ENCODE assay signal across 8 cellular contexts in genomic region chr20:46438156-46438750, GRCh38. TPM values are rescaled to one million over a fixed set of nuclear protein-coding genes. Genes with fewer than 3 reads are reported as not detected.
DNase-seq lines count a peak whose midpoint lies in the region; ATAC-seq and TF ChIP-seq lines count a peak whose summit lies in the region.

No MANE protein-coding gene starts in this region.

- CTCF ChIA-PET in activated CD8-positive, alpha-beta T cell treated with anti-CD3 and anti-CD28 coated beads for 36 hours (lab: Charles Lee) = interaction anchor here (0.8 to 2.0 kb wide), 4 partner anchors 18 to 425 kb away, joined by 4 to 7 read pairs (median 4); no protein-coding TSS in a partner anchor

- no peak overlapping the region for H3K27ac Mint-ChIP-seq in activated CD8-positive, alpha-beta T cell treated with anti-CD3 and anti-CD28 coated beads for 36 hours

- peak; percentile 76 for DNase-seq in AG20443 (ENCODE audit: low spot score)
- peak; percentile 46 for DNase-seq in NCI-H2196 treated with DMSO at 0.1 percent for 48 hours (lab: John Stamatoyannopoulos, UW; ENCODE audit: unreplicated experiment)
- peak; percentile 14 for DNase-seq in activated CD8-positive, alpha-beta T cell treated with anti-CD3 and anti-CD28 coated beads for 36 hours
- DNase-seq in inferior parietal cortex (ENCODE audit: extremely low spot score) = peak; percentile 86

- H3K4me3 Mint-ChIP-seq in activated CD8-positive, alpha-beta T cell treated with anti-CD3 and anti-CD28 coated beads for 36 hours = no peak overlapping the region

- POLR2A ChIA-PET in activated CD8-positive, alpha-beta T cell treated with anti-CD3 and anti-CD28 coated beads for 36 hours (lab: Charles Lee) = interaction anchor here (0.6 kb wide), 1 partner anchor 8 kb away, joined by 3 read pairs; no protein-coding TSS in a partner anchor

- TF ChIP-seq CTCF in GM12873 (IDR thresholded peaks at IDR 0.05; ENCODE audit: insufficient read depth, low read depth, low read length, missing control alignments) = peak; percentile 47
- peak; percentile 19 for TF ChIP-seq CTCF in activated CD8-positive, alpha-beta T cell treated with anti-CD3 and anti-CD28 coated beads for 36 hours (IDR thresholded peaks at IDR 0.05)

- no peaks in the 10 kb centered on the region for H3K9me3 Mint-ChIP-seq in activated CD8-positive, alpha-beta T cell treated with anti-CD3 and anti-CD28 coated beads for 36 hours

- intact Hi-C loops in activated CD8-positive, alpha-beta T cell treated with anti-CD3 and anti-CD28 coated beads for 36 hours (cut with micrococcal nuclease) = no loop called here

- H3K4me1 Mint-ChIP-seq in activated CD8-positive, alpha-beta T cell treated with anti-CD3 and anti-CD28 coated beads for 36 hours (ENCODE audit: low read depth) = no peaks in the 10 kb centered on the region

- H3K27me3 Mint-ChIP-seq in activated CD8-positive, alpha-beta T cell treated with anti-CD3 and anti-CD28 coated beads for 36 hours = peaks cover 15% of the 10 kb centered on the region

- no peaks in the 10 kb centered on the region for H3K36me3 Mint-ChIP-seq in activated CD8-positive, alpha-beta T cell treated with anti-CD3 and anti-CD28 coated beads for 36 hours (ENCODE audit: low read depth)

- ATAC-seq in activated CD8-positive, alpha-beta T cell treated with anti-CD3 and anti-CD28 coated beads for 36 hours = no peak
- no peak for ATAC-seq in GM21723 (IDR thresholded peaks at IDR 0.05; ENCODE audit: unreplicated experiment)
- ATAC-seq in HG02852 (IDR thresholded peaks at IDR 0.05; ENCODE audit: unreplicated experiment) = no peak
- ATAC-seq in HG03139 (IDR thresholded peaks at IDR 0.05; ENCODE audit: unreplicated experiment) = no peak

RNA-seq across cellular contexts. Expression of gene ELMO2, which starts 31.8 kb away (rescaled TPM):
- 10 to 100 TPM; 36.2 to 38.1 TPM for total RNA-seq in activated CD8-positive, alpha-beta T cell treated with anti-CD3 and anti-CD28 coated beads for 36 hours

Comparison
In these comparisons a context has a peak if more than half of its experiments do, and no peak if none do; other contexts are left out.
1. DNase-seq: peak in every context shown above with its lines; median percentile 86 in inferior parietal cortex; 76 in AG20443; 46 in NCI-H2196 treated with DMSO at 0.1 percent for 48 hours; 14 in activated CD8-positive, alpha-beta T cell treated with anti-CD3 and anti-CD28 coated beads for 36 hours.